Comparison of ENCODE assay signal across 31 cellular contexts in genomic region chr18:79763407-79763806, GRCh38. TPM values are rescaled to one million over a fixed set of nuclear protein-coding genes. Genes with fewer than 3 reads are reported as not detected.
"Had no signal": no experiment of that assay in that cellular context is flagged by ENCODE, and none has a peak within 500 bp of the region (broad histone marks: within the 10 kb centered on the region; RNA-seq: fewer than 3 reads in every experiment).

No MANE protein-coding gene starts in this region.

- H3K27ac Mint-ChIP-seq: activated CD8-positive, alpha-beta memory T cell treated with anti-CD3 and anti-CD28 coated beads, Interleukin-2, amount 10 ng/mL, durations not matched to agents 7 days and 5 days; activated naive CD4-positive, alpha-beta T cell treated with anti-CD3 and anti-CD28 coated beads for 36 hours; activated naive CD8-positive, alpha-beta T cell treated with anti-CD3 and anti-CD28 coated beads, Interleukin-2, amount 10 ng/mL, durations not matched to agents 7 days and 5 days; activated T-cell treated with anti-CD3 and anti-CD28 coated beads, Interleukin-2, amount 50 U/mL, for 24 hours; activated T-helper 1 cell treated with anti-CD3 and anti-CD28 coated beads, Interleukin-12 subunit alpha, Interleukin-12 subunit beta, Interleukin-2, Interleukin-4 antibody, amounts not matched to agents 30 ng/mL and 10 ng/mL and 1 ng/mL, durations not matched to agents 14 hours and 24 hours and 36 hours had no signal

- H3K27ac ChIP-seq: adrenal gland, KMS-11, RWPE1, SJCRH30, WERI-Rb-1 had no signal

- H3K4me1 Mint-ChIP-seq: activated CD8-positive, alpha-beta memory T cell treated with anti-CD3 and anti-CD28 coated beads, Interleukin-2, amount 10 ng/mL, durations not matched to agents 7 days and 5 days had no signal

- H3K9me3 ChIP-seq: adrenal gland, SJCRH30, SK-N-SH had no signal

- ATAC-seq: activated CD4-positive, CD25-positive, alpha-beta regulatory T cell treated with anti-CD3 and anti-CD28 coated beads, Interleukin-2, amount 50 U/mL, for 24 hours; activated CD8-positive, alpha-beta memory T cell treated with anti-CD3 and anti-CD28 coated beads, Interleukin-2, amount 10 ng/mL, durations not matched to agents 7 days and 5 days had no signal

- H3K36me3 ChIP-seq: adrenal gland, SJCRH30, WERI-Rb-1 had no signal

- H3K4me2 ChIP-seq: KMS-11, SK-N-SH had no signal

- H3K4me1 ChIP-seq: adrenal gland, SJCRH30 had no signal

- H3K27me3 ChIP-seq: adrenal gland, SJCRH30 had no signal

- H3K4me3 ChIP-seq: adrenal gland, SJCRH30 had no signal

- H3K4me3 Mint-ChIP-seq: activated CD8-positive, alpha-beta memory T cell treated with anti-CD3 and anti-CD28 coated beads, Interleukin-2, amount 10 ng/mL, durations not matched to agents 7 days and 5 days; activated naive CD4-positive, alpha-beta T cell treated with anti-CD3 and anti-CD28 coated beads for 36 hours; activated naive CD8-positive, alpha-beta T cell treated with anti-CD3 and anti-CD28 coated beads, Interleukin-2, amount 10 ng/mL, durations not matched to agents 7 days and 5 days; activated T-cell treated with anti-CD3 and anti-CD28 coated beads, Interleukin-2, amount 50 U/mL, for 24 hours; activated T-helper 1 cell treated with anti-CD3 and anti-CD28 coated beads, Interleukin-12 subunit alpha, Interleukin-12 subunit beta, Interleukin-2, Interleukin-4 antibody, amounts not matched to agents 30 ng/mL and 10 ng/mL and 1 ng/mL, durations not matched to agents 14 hours and 24 hours and 36 hours had no signal

- H3K9ac ChIP-seq: KMS-11, SK-N-SH had no signal

- DNase-seq: activated CD4-positive, alpha-beta T cell treated with anti-CD3 and anti-CD28 coated beads for 48 hours; activated CD4-positive, alpha-beta T cell treated with anti-CD3 and anti-CD28 coated beads, Interleukin-2, amount 50 U/mL, for 4 hours; activated CD8-positive, alpha-beta memory T cell treated with anti-CD3 and anti-CD28 coated beads, Interleukin-2, amount 10 ng/mL, durations not matched to agents 7 days and 5 days; activated gamma-delta T cell; activated naive CD4-positive, alpha-beta T cell treated with anti-CD3 and anti-CD28 coated beads for 36 hours; activated T-cell treated with anti-CD3 and anti-CD28 coated beads, Interleukin-2, amount 50 U/mL, for 24 hours; adrenal gland; anterior cingulate cortex; central memory CD4-positive, alpha-beta T cell; NCI-H1092 treated with DMSO at 0.1 percent for 48 hours; NCI-H1417 treated with DMSO at 0.1 percent for 48 hours; NCI-H1694; NCI-H2029; NCI-H2107; NCI-H2171 treated with DMSO at 0.1 percent for 48 hours; NCI-H345; NCI-H510A; NCI-H69; NK-92 treated with Interleukin-12 subunit alpha and Interleukin-12 subunit beta, amount 100 ng/mL, for 24 hours; OCI-M1; Right ventricle myocardium superior; SJCRH30; SK-N-SH; WERI-Rb-1 had no signal

RNA-seq across cellular contexts. Expression of gene KCNG2, which starts 34.3 kb away (rescaled TPM):
- total RNA-seq: activated CD8-positive, alpha-beta memory T cell treated with anti-CD3 and anti-CD28 coated beads, Interleukin-2, amount 10 ng/mL, durations not matched to agents 7 days and 5 days; activated naive CD4-positive, alpha-beta T cell treated with anti-CD3 and anti-CD28 coated beads for 36 hours; activated naive CD8-positive, alpha-beta T cell treated with anti-CD3 and anti-CD28 coated beads, Interleukin-2, amount 10 ng/mL, durations not matched to agents 7 days and 5 days; activated T-helper 1 cell treated with anti-CD3 and anti-CD28 coated beads, Interleukin-12 subunit alpha, Interleukin-12 subunit beta, Interleukin-2, Interleukin-4 antibody, amounts not matched to agents 30 ng/mL and 10 ng/mL and 1 ng/mL, durations not matched to agents 14 hours and 24 hours and 36 hours; MCF 10A; Right ventricle myocardium superior; SJCRH30; T-helper 2 cell treated with Interferon-gamma antibody and Interleukin-4, amounts not matched to agents 100 ng/mL and 5 ng/mL, for 36 hours had no signal
- polyA plus RNA-seq: SK-N-SH had no signal
